16 cellular contexts compared by ENCODE assay signal in genomic region chr17:2945299-2945698, GRCh38.
"Had no signal": no experiment of that assay in that cellular context is flagged by ENCODE, and none has a peak within 500 bp of the region (broad histone marks: within the 10 kb centered on the region; RNA-seq: fewer than 3 reads in every experiment).

No MANE protein-coding gene starts in this region.

- H3K27ac Mint-ChIP-seq: stimulated activated memory B cell treated with anti-CD40 and anti-IgM and Interleukin-4, amounts not matched to agents 10 μg/mL and 1 μg/mL and 100 μg/mL, for 72 hours; stimulated activated naive CD8-positive, alpha-beta T cell treated with anti-CD3 and anti-CD28 coated beads, Interleukin-15, Interleukin-2, amounts not matched to agents 100 ng/mL and 50 ng/mL, for 24 hours had no signal

- H3K9me3 Mint-ChIP-seq: naive B cell; stimulated activated memory B cell treated with anti-CD40 and anti-IgM and Interleukin-4, amounts not matched to agents 10 μg/mL and 1 μg/mL and 100 μg/mL, for 72 hours; stimulated activated naive CD8-positive, alpha-beta T cell treated with anti-CD3 and anti-CD28 coated beads, Interleukin-15, Interleukin-2, amounts not matched to agents 100 ng/mL and 50 ng/mL, for 24 hours had no signal

- DNase-seq: cortex of kidney; dorsolateral prefrontal cortex; effector CD8-positive, alpha-beta T cell; hippocampal formation; kidney glomerular epithelial cell; mesendoderm; naive B cell; stimulated activated CD4-positive, alpha-beta T cell treated with anti-CD3 and anti-CD28 coated beads, Interleukin-15, amount 100 ng/mL, for 24 hours; stimulated activated CD4-positive, alpha-beta T cell treated with anti-CD3 and anti-CD28 coated beads, Interleukin-1b, Interleukin-23, amount 100 ng/mL, for 48 hours; stimulated activated CD4-positive, alpha-beta T cell treated with anti-CD3 and anti-CD28 coated beads, Interleukin-4, amount 100 ng/mL, for 24 hours; tibial artery; upper lobe of left lung; uterus had no signal

- ATAC-seq: right lobe of liver; stimulated activated memory B cell treated with anti-CD40 and anti-IgM and Interleukin-4, amounts not matched to agents 10 μg/mL and 1 μg/mL and 100 μg/mL, for 72 hours had no signal

- H3K4me3 Mint-ChIP-seq: naive B cell; stimulated activated memory B cell treated with anti-CD40 and anti-IgM and Interleukin-4, amounts not matched to agents 10 μg/mL and 1 μg/mL and 100 μg/mL, for 72 hours; stimulated activated naive CD8-positive, alpha-beta T cell treated with anti-CD3 and anti-CD28 coated beads, Interleukin-15, Interleukin-2, amounts not matched to agents 100 ng/mL and 50 ng/mL, for 24 hours had no signal

- H3K27me3 Mint-ChIP-seq: stimulated activated memory B cell treated with anti-CD40 and anti-IgM and Interleukin-4, amounts not matched to agents 10 μg/mL and 1 μg/mL and 100 μg/mL, for 72 hours had no signal
